10 cellular contexts compared by ENCODE assay signal in the genomic region with DNA sequence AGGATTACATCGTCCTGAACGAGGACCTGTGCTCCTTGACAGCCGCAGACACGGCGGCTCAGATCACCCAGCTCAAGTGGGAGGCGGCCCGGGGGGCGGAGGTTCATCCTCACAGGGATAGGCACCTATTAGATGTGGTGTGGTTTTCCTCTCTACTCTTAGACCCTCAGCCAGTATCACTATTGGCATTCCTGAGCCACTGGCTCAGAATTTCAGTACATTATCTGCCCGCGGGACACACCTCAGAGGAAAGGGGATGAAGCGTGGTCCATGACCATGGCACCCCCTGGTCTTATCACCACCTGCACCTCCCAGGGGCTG. TPM values are rescaled to one million over a fixed set of nuclear protein-coding genes. Genes with fewer than 3 reads are reported as not detected.
A peak's percentile ranks its signal among the peaks of the same experiment; 100 is the strongest.
DNase-seq lines count a peak whose midpoint lies in the region; ATAC-seq, FAIRE-seq and TF ChIP-seq lines count a peak whose summit lies in the region.
"Had no signal": no experiment of that assay in that cellular context is flagged by ENCODE, and none has a peak within 500 bp of the region (broad histone marks: within the 10 kb centered on the region; RNA-seq: fewer than 3 reads in every experiment).

No MANE protein-coding gene starts in this region.

- no peaks in the 10 kb centered on the region for H3K36me3 ChIP-seq in ascending aorta
- no peaks in the 10 kb centered on the region for H3K36me3 ChIP-seq in kidney (ENCODE audit: control insufficient read depth in 1 of 2, insufficient read depth in 2 of 2, low read length in 2 of 2)
- H3K36me3 ChIP-seq in thoracic aorta: no peaks in the 10 kb centered on the region

- CTCF ChIA-PET in activated CD4-positive, alpha-beta T cell treated with anti-CD3 and anti-CD28 coated beads for 36 hours (lab: Charles Lee): no interaction called here

- H3K27me3 ChIP-seq in ascending aorta (no peaks in the 10 kb centered on the region), thoracic aorta (replicated peaks; ENCODE audit: insufficient read depth) (no peaks in the 10 kb centered on the region)

- peaks cover 32% of the 10 kb centered on the region for H3K27me3 Mint-ChIP-seq in activated CD4-positive, alpha-beta T cell treated with anti-CD3 and anti-CD28 coated beads for 36 hours

- H3K27ac ChIP-seq in ascending aorta (no peak overlapping the region), kidney (ENCODE audit: low read depth in 2 of 2, low read length in 2 of 2) (no peak overlapping the region), thoracic aorta (no peak overlapping the region)

- FAIRE-seq in kidney (lab: Jason Lieb, UNC): no peak
- FAIRE-seq: GM19239 had no signal

- H3K4me1 Mint-ChIP-seq in activated CD4-positive, alpha-beta T cell treated with anti-CD3 and anti-CD28 coated beads for 36 hours: peaks cover 13% of the 10 kb centered on the region

- TF ChIP-seq CTCF in ascending aorta (IDR thresholded peaks at IDR 0.05): no peak
- TF ChIP-seq CTCF in kidney (IDR thresholded peaks at IDR 0.05; ENCODE audit: borderline replicate concordance, extremely low read depth, insufficient read depth): no peak
- TF ChIP-seq CTCF in thoracic aorta (IDR thresholded peaks at IDR 0.05): no peak

- no peak for DNase-seq in activated CD4-positive, alpha-beta T cell treated with anti-CD3 and anti-CD28 coated beads for 36 hours
- DNase-seq in activated CD4-positive, alpha-beta T cell treated with anti-CD3 and anti-CD28 coated beads for 4 hours: no peak
- DNase-seq in ascending aorta (ENCODE audit: low spot score in 2 of 2): no peak
- DNase-seq in kidney: no peak
- DNase-seq in thoracic aorta (ENCODE audit: low spot score): no peak
- no peak for DNase-seq in stimulated activated CD4-positive, alpha-beta T cell treated with anti-CD3 and anti-CD28 coated beads, Interleukin-2, amount 100 ng/mL, for 48 hours
- no peak for DNase-seq in DMS53 treated with DMSO at 0.1 percent for 48 hours (lab: John Stamatoyannopoulos, UW; ENCODE audit: unreplicated experiment)
- DNase-seq in H4 (ENCODE audit: low spot score): no peak

- H3K27ac Mint-ChIP-seq in activated CD4-positive, alpha-beta T cell treated with anti-CD3 and anti-CD28 coated beads for 36 hours: no peak overlapping the region

- H3K9me3 ChIP-seq in ascending aorta (no peaks in the 10 kb centered on the region), kidney (ENCODE audit: control insufficient read depth in 1 of 2, low read length in 2 of 2) (no peaks in the 10 kb centered on the region), thoracic aorta (no peaks in the 10 kb centered on the region)

- no peaks in the 10 kb centered on the region for H3K4me1 ChIP-seq in ascending aorta
- no peaks in the 10 kb centered on the region for H3K4me1 ChIP-seq in kidney (ENCODE audit: control insufficient read depth in 1 of 2, insufficient read depth in 1 of 2, low read depth in 1 of 2, low read length in 2 of 2)
- peaks cover 0 to 12% of the 10 kb centered on the region in 2 donors for H3K4me1 ChIP-seq in thoracic aorta (ENCODE audit: control insufficient read depth in 1 of 2, low read depth in 2 of 2)

- peak overlapping the region; percentile 62 for H3K4me3 Mint-ChIP-seq in activated CD4-positive, alpha-beta T cell treated with anti-CD3 and anti-CD28 coated beads for 36 hours

- POLR2A ChIA-PET in activated CD4-positive, alpha-beta T cell treated with anti-CD3 and anti-CD28 coated beads for 36 hours (lab: Charles Lee): no interaction called here

- peak overlapping the region; percentile 67 to 69 for H3K4me3 ChIP-seq in ascending aorta
- H3K4me3 ChIP-seq in kidney (ENCODE audit: low read length in 2 of 2): peak overlapping the region; percentile 68 to 78
- H3K4me3 ChIP-seq in thoracic aorta: peak overlapping the region; percentile 78

- intact Hi-C loops in activated CD4-positive, alpha-beta T cell treated with anti-CD3 and anti-CD28 coated beads for 36 hours (cut with DNase I, micrococcal nuclease): loop anchor here (1.0 to 2.0 kb wide), 3 partner anchors 40 to 156 kb away; no protein-coding TSS in a partner anchor
- intact Hi-C loops in ascending aorta (cut with DNase I): loop anchor here (5.0 kb wide), 2 partner anchors 56 to 71 kb away; a partner anchor contains a TSS
- intact Hi-C loops in kidney (cut with DNase I): no loop called here

- H3K9ac ChIP-seq in kidney (ENCODE audit: low read length in 2 of 2): no peak overlapping the region

- H3K9me3 Mint-ChIP-seq in activated CD4-positive, alpha-beta T cell treated with anti-CD3 and anti-CD28 coated beads for 36 hours (ENCODE audit: low read depth): peaks cover 6% of the 10 kb centered on the region

- H3K36me3 Mint-ChIP-seq in activated CD4-positive, alpha-beta T cell treated with anti-CD3 and anti-CD28 coated beads for 36 hours (ENCODE audit: low read depth): peaks cover 7% of the 10 kb centered on the region

- ATAC-seq in activated CD4-positive, alpha-beta T cell treated with anti-CD3 and anti-CD28 coated beads for 36 hours: no peak
- ATAC-seq in thoracic aorta (ENCODE audit: insufficient number of reproducible peaks, low FRiP score, low read depth): no peak

RNA-seq across cellular contexts. Expression of a gene that starts 34.6 kb away (rescaled TPM):
- total RNA-seq in activated CD4-positive, alpha-beta T cell treated with anti-CD3 and anti-CD28 coated beads for 36 hours: under 1 TPM; 0.35 to 0.55 TPM
- not detected for total RNA-seq in ascending aorta
- 0.35 TPM for total RNA-seq in kidney
- polyA plus RNA-seq in kidney (ENCODE audit: insufficient read depth, low read depth, low replicate concordance): 0.37 TPM
- under 1 TPM in 1 of 2 donors, not detected in 1; 0.85 TPM for total RNA-seq in thoracic aorta
- not detected in 2 replicates for total RNA-seq in H4 (2014; rRNA removed; shearing (Covaris generic))
- polyA plus RNA-seq: AG04450 had no signal
